ENCODE assay signal across 28 cellular contexts in genomic region chr16:87832137-87832527, GRCh38. TPM values are rescaled to one million over a fixed set of nuclear protein-coding genes. Genes with fewer than 3 reads are reported as not detected.
A peak's percentile ranks its signal among the peaks of the same experiment; 100 is the strongest.
DNase-seq lines count a peak whose midpoint lies in the region; ATAC-seq and TF ChIP-seq lines count a peak whose summit lies in the region.
"Had no signal": no experiment of that assay in that cellular context is flagged by ENCODE, and none has a peak within 500 bp of the region (broad histone marks: within the 10 kb centered on the region; RNA-seq: fewer than 3 reads in every experiment).

No MANE protein-coding gene starts in this region.

- H3K36me3 ChIP-seq in BLaER1 (peaks cover 64% of the 10 kb centered on the region), GM23338 (ENCODE audit: insufficient read depth) (peaks cover 24% of the 10 kb centered on the region; the same call in 1 of the 2 replicates), SU-DHL-6 (ENCODE audit: low read length) (no peaks in the 10 kb centered on the region; the same call in 1 of the 2 replicates)

- H3F3A ChIP-seq in GM23338 (replicated peaks; ENCODE audit: low read depth), result peaks cover 18% of the 10 kb centered on the region; the same call in 1 of the 2 replicates
- H3F3A ChIP-seq in SU-DHL-6 (ENCODE audit: insufficient read depth), result peaks cover 15% of the 10 kb centered on the region

- H2AFZ ChIP-seq in GM23338 (no peak overlapping the region), SU-DHL-6 (ENCODE audit: low read depth, low read length, severe bottlenecking) (no peak overlapping the region)

- H3K27ac Mint-ChIP-seq in GM23338, result no peak overlapping the region
- H3K27ac Mint-ChIP-seq: activated T-helper 2 cell treated with anti-CD3 and anti-CD28 coated beads, Interferon-gamma antibody, Interleukin-2, Interleukin-4, amounts not matched to agents 10 μg/mL and 5 μg/mL and 100 μg/mL, durations not matched to agents 14 hours and 24 hours and 36 hours; nephron; T-cell had no signal

- H3K9ac ChIP-seq in BLaER1 (no peak overlapping the region), SU-DHL-6 (ENCODE audit: low read length) (no peak overlapping the region)

- H4K20me1 ChIP-seq in BLaER1 (peaks cover 90% of the 10 kb centered on the region), GM23338 (replicated peaks; ENCODE audit: insufficient read depth) (peaks cover 5% of the 10 kb centered on the region), SU-DHL-6 (ENCODE audit: low read depth, low read length) (no peaks in the 10 kb centered on the region)

- ATAC-seq in GM23338, result no peak
- ATAC-seq: left cardiac atrium; mucosa of descending colon; stimulated activated naive CD8-positive, alpha-beta T cell treated with anti-CD3 and anti-CD28 coated beads, Interleukin-15, Interleukin-2, amounts not matched to agents 100 U/mL and 50 U/mL, for 24 hours; T-cell had no signal

- H3K27ac ChIP-seq in BLaER1 (peak overlapping the region; percentile 70; the same call in 1 of the 2 replicates), GM23338 (ENCODE audit: low read depth) (0 out of 2 replicates have a peak overlapping the region, but pooled peaks have one; percentile 14), SU-DHL-6 (ENCODE audit: low read depth, low read length) (peak overlapping the region; percentile 68; the same call in 1 of the 2 replicates), epithelial cell of prostate (peak overlapping the region; percentile 56)
- H3K27ac ChIP-seq: Peyer's patch, SJSA1, upper lobe of right lung had no signal

- H3K9me3 Mint-ChIP-seq in GM23338, result no peaks in the 10 kb centered on the region; the same call in 1 of the 3 replicates
- H3K9me3 Mint-ChIP-seq: activated naive CD4-positive, alpha-beta T cell treated with anti-CD3 and anti-CD28 coated beads, Interleukin-2, amount 50 U/mL, for 24 hours; activated T-helper 2 cell treated with anti-CD3 and anti-CD28 coated beads, Interferon-gamma antibody, Interleukin-2, Interleukin-4, amounts not matched to agents 10 μg/mL and 5 μg/mL and 100 μg/mL, durations not matched to agents 14 hours and 24 hours and 36 hours; immature natural killer cell; nephron; T-cell had no signal

- peaks cover 21% of the 10 kb centered on the region for H3K27me3 Mint-ChIP-seq in GM23338 (ENCODE audit: insufficient read depth, low read depth, poor library complexity)
- H3K27me3 Mint-ChIP-seq: activated naive CD4-positive, alpha-beta T cell treated with anti-CD3 and anti-CD28 coated beads, Interleukin-2, amount 50 U/mL, for 24 hours; CD4-positive, CD25-positive, alpha-beta regulatory T cell; T-cell had no signal

- H3K9me2 ChIP-seq in GM23338 (ENCODE audit: insufficient read depth) (no peaks in the 10 kb centered on the region), SU-DHL-6 (replicated peaks; ENCODE audit: insufficient read depth, low read length) (no peaks in the 10 kb centered on the region)

- DNase-seq in GM23338 (ENCODE audit: low spot score) (no peak), epithelial cell of prostate (ENCODE audit: low read depth, low spot score) (no peak), activated gamma-delta T cell (lab: John Stamatoyannopoulos, UW) (no peak), H4 (ENCODE audit: low spot score) (no peak), GF-D8 (lab: John Stamatoyannopoulos, UW) (no peak)
- DNase-seq: activated CD4-positive, alpha-beta T cell treated with anti-CD3 and anti-CD28 coated beads, Interleukin-2, amount 50 U/mL, for 4 hours; activated CD4-positive, CD25-positive, alpha-beta regulatory T cell; CD4-positive, CD25-positive, alpha-beta regulatory T cell; DMS79 treated with DMSO at 0.1 percent for 48 hours; GDM1; immature natural killer cell; Kasumi-1; left cardiac atrium; NCI-H1436; NCI-H2081; NCI-H524 treated with DMSO at 0.1 percent for 48 hours; Peyer's patch; stimulated activated naive CD8-positive, alpha-beta T cell treated with anti-CD3 and anti-CD28 coated beads, Interleukin-15, Interleukin-2, amounts not matched to agents 100 U/mL and 50 U/mL, for 24 hours; T-cell; upper lobe of right lung had no signal

- H3K4me2 ChIP-seq in BLaER1 (peak overlapping the region; percentile 97), GM23338 (no peak overlapping the region), SU-DHL-6 (ENCODE audit: low read depth, low read length, poor library complexity, severe bottlenecking) (no peak overlapping the region)

- H3K27me3 ChIP-seq in BLaER1, result no peaks in the 10 kb centered on the region
- no peaks in the 10 kb centered on the region for H3K27me3 ChIP-seq in GM23338 (ENCODE audit: insufficient read depth)
- no peaks in the 10 kb centered on the region for H3K27me3 ChIP-seq in SU-DHL-6 (ENCODE audit: low read length)
- H3K27me3 ChIP-seq: Peyer's patch, SJSA1, upper lobe of right lung had no signal

- H3K4me1 Mint-ChIP-seq in GM23338, result peaks cover 33% of the 10 kb centered on the region
- H3K4me1 Mint-ChIP-seq: CD4-positive, CD25-positive, alpha-beta regulatory T cell; immature natural killer cell had no signal

- H3K4me1 ChIP-seq in BLaER1, result peaks cover 99% of the 10 kb centered on the region
- peaks cover 21% of the 10 kb centered on the region for H3K4me1 ChIP-seq in GM23338 (ENCODE audit: insufficient read depth)
- H3K4me1 ChIP-seq: HAP-1, Peyer's patch, upper lobe of right lung had no signal

- peaks cover 71% of the 10 kb centered on the region for H3K36me3 Mint-ChIP-seq in GM23338 (ENCODE audit: low read depth)

- H3K9me3 ChIP-seq in BLaER1 (no peaks in the 10 kb centered on the region), SU-DHL-6 (ENCODE audit: insufficient read depth, low read length) (no peaks in the 10 kb centered on the region)
- H3K9me3 ChIP-seq: HAP-1, mucosa of descending colon, Peyer's patch, SJSA1, upper lobe of right lung had no signal

- no peak overlapping the region for H3K4me3 Mint-ChIP-seq in GM23338
- H3K4me3 Mint-ChIP-seq: activated naive CD4-positive, alpha-beta T cell treated with anti-CD3 and anti-CD28 coated beads, Interleukin-2, amount 50 U/mL, for 24 hours; CD4-positive, CD25-positive, alpha-beta regulatory T cell; immature natural killer cell; nephron; T-cell had no signal

- H3K79me2 ChIP-seq in GM23338 (replicated peaks; ENCODE audit: insufficient read depth), result no peaks in the 10 kb centered on the region
- no peaks in the 10 kb centered on the region for H3K79me2 ChIP-seq in SU-DHL-6 (ENCODE audit: insufficient read depth, low read length)

- H3K4me3 ChIP-seq in BLaER1, result no peak overlapping the region
- no peak overlapping the region for H3K4me3 ChIP-seq in GM23338
- no peak overlapping the region for H3K4me3 ChIP-seq in SU-DHL-6 (ENCODE audit: insufficient read depth, low read length, poor library complexity, severe bottlenecking)
- H3K4me3 ChIP-seq: HAP-1, mucosa of descending colon, Peyer's patch, SJSA1, upper lobe of right lung had no signal

- TF ChIP-seq CTCF in GM23338 (conservative IDR thresholded peaks at IDR 0.05; ENCODE audit: low read depth in 2 of 2) (no peak), SU-DHL-6 (IDR thresholded peaks at IDR 0.05; ENCODE audit: insufficient read depth, low read length, poor library complexity, severe bottlenecking) (no peak)

TF ChIP-seq in GM23338, 12 proteins besides CTCF, POLR2A, EP300 and RAD21:
- no peak for TF ChIP-seq ZNF331 (CRISPR knock-in tag; IDR thresholded peaks at IDR 0.05; ENCODE audit: low read depth)
- TF ChIP-seq JUNB (IDR thresholded peaks at IDR 0.05; ENCODE audit: unreplicated experiment), result no peak
- TF ChIP-seq POLR2AphosphoS5 (IDR thresholded peaks at IDR 0.05; ENCODE audit: low read depth), result peak; percentile 5; the same call in 1 of the 2 replicates

RNA-seq across cellular contexts. Expression of gene SLC7A5, which starts 37.2 kb away (rescaled TPM):
- total RNA-seq in GM23338 (2014; rRNA removed; shearing (Covaris generic)), result 328 and 386 TPM in 2 replicates
- 107 and 109 TPM in 2 replicates for polyA plus RNA-seq in GM23338 (2016; fragmentation: Nextera tagmentation; extraction: Ambion mirVana)
- total RNA-seq in H4 (2014; rRNA removed; shearing (Covaris generic)), result 143 and 153 TPM in 2 replicates

Comparison
In these comparisons a context has a peak if more than half of its experiments do, and no peak if none do; other contexts are left out.
1. H3K27ac ChIP-seq: peak in every context shown above with its lines; median percentile 70 in BLaER1; 68 in SU-DHL-6; 56 in epithelial cell of prostate; 14 in GM23338.